ENCODE assay signal across 10 cellular contexts in the genomic region with DNA sequence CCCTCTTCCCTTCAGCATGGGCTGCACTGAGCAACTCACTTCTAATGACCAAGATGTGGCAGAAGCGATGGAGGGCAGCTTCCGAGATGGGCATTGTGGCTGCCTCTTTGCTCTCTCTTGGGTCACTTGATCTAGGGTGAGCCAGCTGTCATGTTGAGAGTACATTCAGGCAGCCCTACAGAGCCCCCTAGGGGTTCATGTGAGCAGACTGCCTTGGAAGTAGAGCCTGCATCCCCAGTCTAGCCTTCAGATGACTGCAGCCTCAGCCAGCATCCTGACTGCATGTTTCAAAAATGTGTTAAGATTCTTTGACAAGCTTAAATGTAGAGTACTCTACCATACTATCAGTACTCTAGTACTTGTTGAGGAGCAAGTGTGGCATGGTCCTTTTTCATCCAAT.
DNase-seq lines count a peak whose midpoint lies in the region; ATAC-seq and TF ChIP-seq lines count a peak whose summit lies in the region.
"Had no signal": no experiment of that assay in that cellular context is flagged by ENCODE, and none has a peak within 500 bp of the region (broad histone marks: within the 10 kb centered on the region; RNA-seq: fewer than 3 reads in every experiment).

No MANE protein-coding gene starts in this region.

- no peak overlapping the region for H3K27ac ChIP-seq in RWPE1
- H3K27ac ChIP-seq: SJSA1 had no signal

- intact Hi-C loops in activated naive CD4-positive, alpha-beta T cell treated with anti-CD3 and anti-CD28 coated beads for 36 hours (cut with micrococcal nuclease): loop anchor here (1.0 kb wide), 2 partner anchors 106 to 312 kb away; no protein-coding TSS in a partner anchor

- H3K4me3 Mint-ChIP-seq in activated naive CD4-positive, alpha-beta T cell treated with anti-CD3 and anti-CD28 coated beads for 36 hours: no peak overlapping the region
- H3K4me3 Mint-ChIP-seq in chondrocyte (ENCODE audit: unreplicated experiment): no peak overlapping the region
- H3K4me3 Mint-ChIP-seq: mesothelial cell of epicardium had no signal

- no peaks in the 10 kb centered on the region for H3K27me3 ChIP-seq in NT2/D1 (ENCODE audit: insufficient read depth, insufficient read length)
- H3K27me3 ChIP-seq: SJSA1 had no signal

- H3K9ac ChIP-seq in NT2/D1 (ENCODE audit: insufficient read length, low read depth): no peak overlapping the region

- H3K4me3 ChIP-seq in NT2/D1 (ENCODE audit: insufficient read length, low read depth): no peak overlapping the region
- H3K4me3 ChIP-seq: SJSA1 had no signal

- peak overlapping the region; percentile 15 for H3K27ac Mint-ChIP-seq in activated naive CD4-positive, alpha-beta T cell treated with anti-CD3 and anti-CD28 coated beads for 36 hours
- H3K27ac Mint-ChIP-seq in chondrocyte (ENCODE audit: unreplicated experiment): peak overlapping the region; percentile 55
- H3K27ac Mint-ChIP-seq: mesothelial cell of epicardium had no signal

- CTCF ChIA-PET in activated naive CD4-positive, alpha-beta T cell treated with anti-CD3 and anti-CD28 coated beads for 36 hours (lab: Charles Lee): interaction anchor here (0.5 to 1.5 kb wide), 7 partner anchors 13 to 314 kb away, joined by 3 to 6 read pairs (median 3); no protein-coding TSS in a partner anchor
- CTCF ChIA-PET in RWPE1 (lab: Yijun Ruan, JAX): no interaction called here

- peaks cover 14% of the 10 kb centered on the region; the same call in 1 of the 2 replicates for H3K9me3 ChIP-seq in NT2/D1 (ENCODE audit: insufficient read depth, low read length)

- no peak for TF ChIP-seq CTCF in chondrocyte (IDR thresholded peaks at IDR 0.05)
- TF ChIP-seq CTCF in RWPE1 (conservative IDR thresholded peaks at IDR 0.05; ENCODE audit: low read depth): no peak

- ATAC-seq in stimulated activated naive CD8-positive, alpha-beta T cell treated with anti-CD3 and anti-CD28 coated beads, Interleukin-15, Interleukin-2, amounts not matched to agents 100 U/mL and 50 U/mL, for 24 hours: peak; percentile 75
- ATAC-seq in GM19395 (IDR thresholded peaks at IDR 0.05; ENCODE audit: unreplicated experiment): no peak

- peak; percentile 69 for DNase-seq in activated naive CD4-positive, alpha-beta T cell treated with anti-CD3 and anti-CD28 coated beads for 36 hours
- DNase-seq in activated naive CD4-positive, alpha-beta T cell treated with anti-CD3 and anti-CD28 coated beads, Interleukin-2, amount 50 U/mL, for 16 hours: no peak
- DNase-seq in NT2/D1 (ENCODE audit: low read depth, low spot score) (peak; percentile 18), chondrocyte (ENCODE audit: low spot score) (no peak), RWPE1 (ENCODE audit: low spot score) (no peak), AG08395 (ENCODE audit: low spot score) (no peak)
- peak; percentile 35 for DNase-seq in stimulated activated naive CD8-positive, alpha-beta T cell treated with anti-CD3 and anti-CD28 coated beads, Interleukin-15, Interleukin-2, amounts not matched to agents 100 U/mL and 50 U/mL, for 24 hours

- H3K4me1 Mint-ChIP-seq in activated naive CD4-positive, alpha-beta T cell treated with anti-CD3 and anti-CD28 coated beads for 36 hours (ENCODE audit: low read depth): peaks cover 63% of the 10 kb centered on the region
- peaks cover 41% of the 10 kb centered on the region for H3K4me1 Mint-ChIP-seq in chondrocyte (ENCODE audit: low read depth)

- peaks cover 4% of the 10 kb centered on the region for H3K4me1 ChIP-seq in NT2/D1 (ENCODE audit: insufficient read depth, insufficient read length)
- H3K4me1 ChIP-seq: SJSA1 had no signal

- POLR2A ChIA-PET in RWPE1 (lab: Yijun Ruan, JAX; ENCODE audit: low non-redundant PET): no interaction called here

- H3K36me3 Mint-ChIP-seq in activated naive CD4-positive, alpha-beta T cell treated with anti-CD3 and anti-CD28 coated beads for 36 hours (ENCODE audit: low read depth): peaks cover 53% of the 10 kb centered on the region
- H3K36me3 Mint-ChIP-seq in chondrocyte (ENCODE audit: low read depth): peaks cover 9% of the 10 kb centered on the region

- peaks cover 26% of the 10 kb centered on the region for H3K36me3 ChIP-seq in NT2/D1 (ENCODE audit: insufficient read depth, insufficient read length, low read length)

- peaks cover 4% of the 10 kb centered on the region for H3K9me3 Mint-ChIP-seq in activated naive CD4-positive, alpha-beta T cell treated with anti-CD3 and anti-CD28 coated beads for 36 hours
- H3K9me3 Mint-ChIP-seq in chondrocyte (ENCODE audit: low read depth): peaks cover 10% of the 10 kb centered on the region

- no peaks in the 10 kb centered on the region for H3K27me3 Mint-ChIP-seq in activated naive CD4-positive, alpha-beta T cell treated with anti-CD3 and anti-CD28 coated beads for 36 hours (ENCODE audit: low read depth)
- H3K27me3 Mint-ChIP-seq in chondrocyte (ENCODE audit: low read depth): no peaks in the 10 kb centered on the region

Comparison
In these comparisons a context has a peak if more than half of its experiments do, and no peak if none do; other contexts are left out.
1. DNase-seq: peak in activated naive CD4-positive, alpha-beta T cell treated with anti-CD3 and anti-CD28 coated beads for 36 hours (single experiment), NT2/D1 (single experiment) and stimulated activated naive CD8-positive, alpha-beta T cell treated with anti-CD3 and anti-CD28 coated beads, Interleukin-15, Interleukin-2, amounts not matched to agents 100 U/mL and 50 U/mL, for 24 hours (single experiment); none in activated naive CD4-positive, alpha-beta T cell treated with anti-CD3 and anti-CD28 coated beads, Interleukin-2, amount 50 U/mL, for 16 hours (single experiment), chondrocyte (single experiment), RWPE1 (single experiment) and AG08395 (single experiment).